ENCODE assay signal across 12 cellular contexts in genomic region chr3:10553586-10554235, GRCh38. TPM values are rescaled to one million over a fixed set of nuclear protein-coding genes. Genes with fewer than 3 reads are reported as not detected.
DNase-seq lines count a peak whose midpoint lies in the region; ATAC-seq, FAIRE-seq and TF ChIP-seq lines count a peak whose summit lies in the region.
"Had no signal": no experiment of that assay in that cellular context is flagged by ENCODE, and none has a peak within 500 bp of the region (broad histone marks: within the 10 kb centered on the region; RNA-seq: fewer than 3 reads in every experiment).

No MANE protein-coding gene starts in this region.

- DNase-seq in ELF-1 (ENCODE audit: low read depth, low spot score) (peak; percentile 87), NCI-H524 treated with DMSO at 0.1 percent for 48 hours (lab: John Stamatoyannopoulos, UW) (peak; percentile 73), H1 (ENCODE audit: low read depth in 1 of 2, low spot score in 2 of 2) (peak; percentile 17 to 56), neural progenitor cell (ENCODE audit: low spot score) (peak; percentile 97), lower lobe of right lung (no peak), RPMI8226 (no peak), smooth muscle cell (lab: John Stamatoyannopoulos, UW; ENCODE audit: unreplicated experiment) (no peak)
- DNase-seq: activated CD4-positive, alpha-beta T cell treated with anti-CD3 and anti-CD28 coated beads, Interleukin-2, amount 10 ng/mL, durations not matched to agents 24 days and 14 days; NCI-H146; SHP77 had no signal

- H3K14ac ChIP-seq in H1 (ENCODE audit: insufficient read length): no peak overlapping the region

- no peak overlapping the region for H3K56ac ChIP-seq in H1 (replicated peaks; ENCODE audit: insufficient read length, low read depth, low read length)

- no peak overlapping the region; the same call in 1 of the 2 replicates for H2BK12ac ChIP-seq in H1 (ENCODE audit: low read depth, low read length)

- peaks cover 83% of the 10 kb centered on the region for H3K4me1 Mint-ChIP-seq in neural progenitor cell

- peak overlapping the region; percentile 99 for H3K27ac Mint-ChIP-seq in neural progenitor cell
- H3K27ac Mint-ChIP-seq: activated naive CD8-positive, alpha-beta T cell had no signal

- TF ChIP-seq RAD21 in H1 (IDR thresholded peaks at IDR 0.05 in 1 of 2, conservative IDR thresholded peaks at IDR 0.05 in 1 of 2; ENCODE audit: low read depth in 2 of 2, low read length in 2 of 2): peak; percentile 58

- peak; percentile 57 to 88; a peak in 2 of 3 replicates for TF ChIP-seq EP300 in H1 (IDR thresholded peaks at IDR 0.05; ENCODE audit: borderline replicate concordance in 1 of 2, low read depth in 2 of 2, low read length in 2 of 2)

- peak overlapping the region; percentile 56; the same call in 1 of the 2 replicates for H3K18ac ChIP-seq in H1 (ENCODE audit: extremely low read depth, low read length)

- H3K4me2 ChIP-seq in H1 (ENCODE audit: insufficient read depth in 1 of 2, low read depth in 2 of 2, low read length in 2 of 2) (peak overlapping the region in 1 of 2 experiments; percentile 8; a peak in 1 of 4 replicates), neural progenitor cell (peak overlapping the region; percentile 59), smooth muscle cell (no peak overlapping the region)

- H3K79me1 ChIP-seq in H1 (ENCODE audit: low read depth, low read length): no peaks in the 10 kb centered on the region

- H2BK5ac ChIP-seq in H1 (ENCODE audit: low read depth, low read length): no peak overlapping the region

- H4K91ac ChIP-seq in H1 (replicated peaks; ENCODE audit: insufficient read length, low read length): no peak overlapping the region

- ATAC-seq in HG03045 (IDR thresholded peaks at IDR 0.05; ENCODE audit: unreplicated experiment) (no peak), lower lobe of right lung (no peak)

- peaks cover 13% of the 10 kb centered on the region for H3K27me3 Mint-ChIP-seq in neural progenitor cell (ENCODE audit: insufficient read depth, low read depth)
- H3K27me3 Mint-ChIP-seq: activated naive CD8-positive, alpha-beta T cell had no signal

- H2AFZ ChIP-seq in H1 (ENCODE audit: low read length) (no peak overlapping the region), neural progenitor cell (replicated peaks) (no peak overlapping the region), smooth muscle cell (ENCODE audit: low read depth) (no peak overlapping the region)

- H3K9ac ChIP-seq in H1 (replicated peaks in 1 of 4; ENCODE audit: extremely low read depth in 1 of 4, low read depth in 3 of 4, low read length in 3 of 4) (no peak overlapping the region; a peak in 2 of 7 replicates), neural progenitor cell (no peak overlapping the region), smooth muscle cell (ENCODE audit: low read depth) (no peak overlapping the region)

- H3K27me3 ChIP-seq in H1 (replicated peaks in 1 of 4; ENCODE audit: control insufficient read depth in 3 of 4, extremely low read depth in 1 of 4, insufficient read depth in 3 of 4, low read length in 3 of 4): no peaks in the 10 kb centered on the region
- H3K27me3 ChIP-seq in neural progenitor cell: no peaks in the 10 kb centered on the region
- no peaks in the 10 kb centered on the region for H3K27me3 ChIP-seq in lower lobe of right lung (ENCODE audit: low read depth)
- no peaks in the 10 kb centered on the region for H3K27me3 ChIP-seq in smooth muscle cell (ENCODE audit: low read depth)

- FAIRE-seq in H1 (lab: Jason Lieb, UNC): peak; percentile 13

- H3K79me2 ChIP-seq in H1 (ENCODE audit: control insufficient read depth in 1 of 2, insufficient read depth in 2 of 2, low read length in 2 of 2) (no peaks in the 10 kb centered on the region), neural progenitor cell (ENCODE audit: low read depth) (no peaks in the 10 kb centered on the region), smooth muscle cell (ENCODE audit: low read depth) (no peaks in the 10 kb centered on the region)

- POLR2A ChIA-PET in H1 (lab: Charles Lee; ENCODE audit: partially characterized antibody): no interaction called here

- H3K36me3 ChIP-seq in H1 (ENCODE audit: control insufficient read depth in 2 of 4, insufficient read depth in 4 of 4, low read length in 3 of 4): no peaks in the 10 kb centered on the region
- H3K36me3 ChIP-seq in neural progenitor cell: no peaks in the 10 kb centered on the region
- no peaks in the 10 kb centered on the region for H3K36me3 ChIP-seq in lower lobe of right lung
- H3K36me3 ChIP-seq in smooth muscle cell (ENCODE audit: low read depth): no peaks in the 10 kb centered on the region

- H3K4me1 ChIP-seq in H1 (replicated peaks in 1 of 4; ENCODE audit: control insufficient read depth in 3 of 4, insufficient read depth in 4 of 4, low read length in 3 of 4) (peaks cover 4 to 11% (median 7%) of the 10 kb centered on the region in 4 experiments; a peak in 5 of 7 replicates), neural progenitor cell (peaks cover 71% of the 10 kb centered on the region), lower lobe of right lung (no peaks in the 10 kb centered on the region), smooth muscle cell (ENCODE audit: low read depth) (peaks cover 26% of the 10 kb centered on the region)

- H4K20me1 ChIP-seq in H1 (replicated peaks in 1 of 2; ENCODE audit: control insufficient read depth in 1 of 2, insufficient read depth in 2 of 2, low read length in 2 of 2) (no peaks in the 10 kb centered on the region), neural progenitor cell (ENCODE audit: low read depth) (no peaks in the 10 kb centered on the region), smooth muscle cell (ENCODE audit: low read depth) (no peaks in the 10 kb centered on the region)

- WGBS in H1 (ENCODE audit: extremely low coverage in 1 of 2, insufficient coverage in 1 of 2, insufficient read length in 1 of 2, insufficient replicate concordance in 2 of 2, low coverage in 1 of 2, low lambda C conversion rate in 2 of 2, missing lambda C conversion rate in 1 of 2), 2 experiments: 27% methylated on average over 8 of the region's 9 CpGs; no CpG with 5 or more reads in 1 of the 2 experiments
- 34% methylated on average over 9 of the region's 9 CpGs for WGBS in smooth muscle cell (ENCODE audit: low lambda C conversion rate)

- intact Hi-C loops in lower lobe of right lung (cut with DNase I): no loop called here

- H3F3A ChIP-seq in neural progenitor cell (ENCODE audit: low read depth): peaks cover 26% of the 10 kb centered on the region
- H3F3A ChIP-seq in smooth muscle cell (ENCODE audit: low read depth): no peaks in the 10 kb centered on the region

- 0 out of 2 replicates have a peak overlapping the region, but pooled peaks have one; percentile 40 for H4K8ac ChIP-seq in H1 (ENCODE audit: extremely low read depth, insufficient read depth, low read length)

- H2BK20ac ChIP-seq in H1 (ENCODE audit: low read length): no peak overlapping the region

- TF ChIP-seq CTCF in H1 (IDR thresholded peaks at IDR 0.05; ENCODE audit: control extremely low read depth in 1 of 3, insufficient read depth in 1 of 3, low read depth in 1 of 3, low read length in 3 of 3) (0 out of 4 replicates have a peak, but pooled peaks of 1 of the 3 experiments have one; percentile 7), neural progenitor cell (IDR thresholded peaks at IDR 0.05) (no peak), lower lobe of right lung (IDR thresholded peaks at IDR 0.05) (no peak), smooth muscle cell (IDR thresholded peaks at IDR 0.05; ENCODE audit: borderline replicate concordance, insufficient read depth, poor library complexity, severe bottlenecking) (no peak)

- peaks cover 2% of the 10 kb centered on the region for H3K36me3 Mint-ChIP-seq in neural progenitor cell
- H3K36me3 Mint-ChIP-seq: activated naive CD8-positive, alpha-beta T cell had no signal

- peaks cover 3% of the 10 kb centered on the region for H3K9me3 Mint-ChIP-seq in neural progenitor cell
- H3K9me3 Mint-ChIP-seq: activated CD4-positive, alpha-beta T cell treated with anti-CD3 and anti-CD28 coated beads, Interleukin-2, amount 10 ng/mL, durations not matched to agents 24 days and 14 days had no signal

- no peak overlapping the region for H2BK15ac ChIP-seq in H1 (ENCODE audit: low read length)

- no peaks in the 10 kb centered on the region for H3K9me3 ChIP-seq in H1 (ENCODE audit: insufficient read depth in 2 of 2, low read depth in 1 of 2, low read length in 1 of 2)
- H3K9me3 ChIP-seq in neural progenitor cell (ENCODE audit: low read depth): no peaks in the 10 kb centered on the region
- no peaks in the 10 kb centered on the region for H3K9me3 ChIP-seq in lower lobe of right lung
- no peaks in the 10 kb centered on the region for H3K9me3 ChIP-seq in smooth muscle cell (replicated peaks; ENCODE audit: low read depth)

- CTCF ChIA-PET in H1 (lab: Charles Lee; ENCODE audit: partially characterized antibody): interaction anchor here (0.6 to 2.7 kb wide), 11 partner anchors 9 to 210 kb away, joined by 3 to 10 read pairs (median 4); no protein-coding TSS in a partner anchor

- no peak overlapping the region for H3K4ac ChIP-seq in H1 (replicated peaks; ENCODE audit: insufficient read length, low read depth, low read length)

- H3K23ac ChIP-seq in H1 (ENCODE audit: insufficient read length): no peak overlapping the region

- TF ChIP-seq POLR2A in H1 (IDR thresholded peaks at IDR 0.05; ENCODE audit: control extremely low read depth in 1 of 2, low read depth in 2 of 2, low read length in 2 of 2): no peak

- peak overlapping the region; percentile 60 for H4K5ac ChIP-seq in H1 (ENCODE audit: insufficient read length, low read depth, low read length)

- H3K4me3 ChIP-seq in H1 (ENCODE audit: extremely low read depth in 1 of 4, insufficient read depth in 2 of 4, low read depth in 3 of 4, low read length in 4 of 4) (peak overlapping the region in 1 of 4 experiments; percentile 5; a peak in 1 of 8 replicates), neural progenitor cell (peak overlapping the region; percentile 6), lower lobe of right lung (no peak overlapping the region), smooth muscle cell (no peak overlapping the region)

- peak overlapping the region; percentile 46 for H3K4me3 Mint-ChIP-seq in neural progenitor cell
- H3K4me3 Mint-ChIP-seq: activated CD4-positive, alpha-beta T cell treated with anti-CD3 and anti-CD28 coated beads, Interleukin-2, amount 10 ng/mL, durations not matched to agents 24 days and 14 days; activated naive CD8-positive, alpha-beta T cell had no signal

- no peak overlapping the region for H2AK5ac ChIP-seq in H1 (ENCODE audit: low read depth, low read length)

- no peak overlapping the region for H2BK120ac ChIP-seq in H1 (replicated peaks; ENCODE audit: low read depth, low read length)

- peak overlapping the region; percentile 40; the same call in 1 of the 2 replicates for H3K27ac ChIP-seq in H1 (ENCODE audit: low read depth, low read length)
- peak overlapping the region; percentile 92 for H3K27ac ChIP-seq in neural progenitor cell
- H3K27ac ChIP-seq in lower lobe of right lung: no peak overlapping the region
- H3K27ac ChIP-seq in smooth muscle cell (ENCODE audit: low read depth): no peak overlapping the region

- H3K23me2 ChIP-seq in H1 (ENCODE audit: low read depth, low read length): no peaks in the 10 kb centered on the region

RNA-seq across cellular contexts. Expression of gene ATP2B2, which starts 48.3 kb away (rescaled TPM):
- 0.61 and 1.2 TPM in 2 replicates for total RNA-seq in H1 (2021; fragmentation: NEBNext Ultra II Directional; extraction: Animal tissue kit (Norgen Biotek cat#: 25700))
- polyA plus RNA-seq in H1 (2011; rRNA removed) (0.14 and 0.20 TPM in 2 replicates), smooth muscle cell (not detected in 2 replicates)
- polyA plus RNA-seq in H1 (2011; cell fraction: cytosol; rRNA removed): 0.17 TPM
- 0.53 TPM for polyA plus RNA-seq in H1 (2011; cell fraction: nucleus; rRNA removed)
- 0.08 to 0.39 TPM (median 0.32 TPM) in 4 replicates for polyA plus RNA-seq in H1 (2012, experiment 1 of 2)
- 0.16 TPM for polyA plus RNA-seq in H1 (2012, experiment 2 of 2)
- polyA plus RNA-seq in H1 (2013, experiment 1 of 2): 0.47 TPM
- polyA plus RNA-seq in H1 (2013, experiment 2 of 2): 0.31 TPM
- polyA minus RNA-seq in H1 (2011; rRNA and poly(A)+ RNA removed): 0.38 and 0.41 TPM in 2 replicates
- polyA minus RNA-seq in H1 (2011; cell fraction: cytosol; rRNA and poly(A)+ RNA removed): 0.22 TPM
- polyA minus RNA-seq in H1 (2011; cell fraction: nucleus; rRNA and poly(A)+ RNA removed): 0.70 TPM
- total RNA-seq in neural progenitor cell (ENCODE audit: low replicate concordance) (0.03 TPM in 1 of 2 replicates, not detected in the other), lower lobe of right lung (0.09 TPM), smooth muscle cell (not detected in 2 replicates)
- total RNA-seq: activated CD4-positive, alpha-beta T cell treated with anti-CD3 and anti-CD28 coated beads, Interleukin-2, amount 10 ng/mL, durations not matched to agents 24 days and 14 days had no signal

Comparison
In these comparisons a context has a peak if more than half of its experiments do, and no peak if none do; other contexts are left out.
1. DNase-seq: peak in ELF-1 (single experiment), NCI-H524 treated with DMSO at 0.1 percent for 48 hours (single experiment), H1 (2 of 2) and neural progenitor cell (single experiment); none in lower lobe of right lung (single experiment), RPMI8226 (single experiment) and smooth muscle cell (single experiment).
2. H3K27ac ChIP-seq: peak in H1 (single experiment) and neural progenitor cell (single experiment); none in lower lobe of right lung (single experiment) and smooth muscle cell (single experiment).